Comparison of ENCODE assay signal across 19 cellular contexts in genomic region chr12:109883429-109883828, GRCh38. TPM values are rescaled to one million over a fixed set of nuclear protein-coding genes. Genes with fewer than 3 reads are reported as not detected.
"Had no signal": no experiment of that assay in that cellular context is flagged by ENCODE, and none has a peak within 500 bp of the region (broad histone marks: within the 10 kb centered on the region; RNA-seq: fewer than 3 reads in every experiment).

No MANE protein-coding gene starts in this region.

- H3K36me3 ChIP-seq: stomach, upper lobe of right lung had no signal

- H3K27me3 ChIP-seq: testis, upper lobe of right lung had no signal

- H3K9me3 ChIP-seq: stomach, testis, upper lobe of right lung had no signal

- H3K4me3 ChIP-seq: stomach, testis, upper lobe of right lung had no signal

- DNase-seq: activated B cell treated with CpG ODN at 0.5 μM for 24 hours; activated CD4-positive, alpha-beta T cell treated with anti-CD3 and anti-CD28 coated beads, Interleukin-2, amount 10 ng/mL, durations not matched to agents 24 days and 14 days; activated CD8-positive, alpha-beta T cell treated with anti-CD3 and anti-CD28 coated beads for 36 hours; activated naive CD4-positive, alpha-beta T cell treated with anti-CD3 and anti-CD28 coated beads for 36 hours; activated T-cell treated with anti-CD3 and anti-CD28 coated beads, Interleukin-2, amount 50 U/mL, for 24 hours; cortex of kidney; foreskin melanocyte; glutamatergic neuron; hypothalamus; islet precursor cell; midbrain; occipital lobe; stomach; testis; upper lobe of right lung had no signal

- FAIRE-seq: endometrium had no signal

- H3K27ac ChIP-seq: stomach, testis, upper lobe of right lung had no signal

- ATAC-seq: activated CD8-positive, alpha-beta T cell treated with anti-CD3 and anti-CD28 coated beads for 36 hours; left lobe of liver; upper lobe of right lung had no signal

RNA-seq across cellular contexts. Expression of gene TRPV4, which starts 50.2 kb away (rescaled TPM):
- total RNA-seq: activated B cell treated with CpG ODN at 0.5 μM for 24 hours; activated CD4-positive, alpha-beta T cell treated with anti-CD3 and anti-CD28 coated beads, Interleukin-2, amount 10 ng/mL, durations not matched to agents 24 days and 14 days; activated CD8-positive, alpha-beta T cell treated with anti-CD3 and anti-CD28 coated beads for 36 hours; activated naive CD4-positive, alpha-beta T cell treated with anti-CD3 and anti-CD28 coated beads for 36 hours; activated T-helper 2 cell treated with anti-CD3 and anti-CD28 coated beads, Interferon-gamma antibody, Interleukin-2, Interleukin-4, amounts not matched to agents 10 μg/mL and 5 μg/mL and 100 μg/mL, durations not matched to agents 14 hours and 24 hours and 36 hours; occipital lobe had no signal
- polyA plus RNA-seq: neural cell had no signal
